8 cellular contexts compared by ENCODE assay signal in the genomic region with DNA sequence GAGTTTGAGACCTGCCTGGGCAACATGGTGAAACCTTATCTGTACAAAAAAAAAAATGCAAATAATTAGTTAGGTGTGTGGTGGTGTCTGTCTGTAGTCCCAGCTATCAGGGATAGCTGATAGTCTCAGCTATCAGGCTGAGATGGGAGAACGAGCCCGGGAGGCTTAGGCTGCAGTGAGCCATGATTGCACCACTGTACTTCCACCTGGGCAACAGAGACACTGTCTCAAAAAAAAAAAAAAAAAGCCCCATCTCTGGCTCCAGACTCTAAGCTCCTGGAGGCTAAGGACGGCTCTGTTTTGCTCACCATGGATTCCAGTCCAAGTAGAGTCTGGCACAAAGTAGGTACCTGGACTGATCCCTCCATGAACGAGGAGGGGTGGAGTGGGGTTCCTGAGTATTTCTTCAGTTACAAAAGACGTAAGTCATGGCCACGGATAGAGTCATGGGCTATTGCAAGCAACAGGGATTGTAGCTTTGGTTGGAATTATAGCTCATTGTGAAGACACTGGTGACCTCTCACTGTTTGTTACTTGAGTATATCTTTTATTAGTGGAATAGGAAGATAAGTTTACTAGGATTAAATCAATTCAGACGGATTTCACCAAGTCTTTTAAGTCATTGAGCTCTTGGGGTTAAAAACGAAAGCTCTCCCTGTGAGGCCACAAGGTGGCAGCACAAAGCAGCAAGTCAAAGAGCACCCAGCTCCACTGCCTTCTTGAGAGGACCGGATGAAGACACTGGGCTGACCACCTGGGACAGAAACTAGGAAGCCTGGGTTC. TPM values are rescaled to one million over a fixed set of nuclear protein-coding genes. Genes with fewer than 3 reads are reported as not detected.
DNase-seq lines count a peak whose midpoint lies in the region; ATAC-seq, FAIRE-seq and TF ChIP-seq lines count a peak whose summit lies in the region.

No MANE protein-coding gene starts in this region.

- no peak overlapping the region for H3K9ac ChIP-seq in colonic mucosa (ENCODE audit: low read depth in 2 of 2, low read length in 2 of 2)

- H3K4me3 ChIP-seq in colonic mucosa = no peak overlapping the region

- intact Hi-C loops in colonic mucosa (cut with DNase I) = loop anchor here (5.0 kb wide), 1 partner anchor 72 kb away; no protein-coding TSS in a partner anchor

- ATAC-seq in HG03103 (IDR thresholded peaks at IDR 0.05; ENCODE audit: low read depth, unreplicated experiment) (peak; percentile 63), GM19324 (IDR thresholded peaks at IDR 0.05; ENCODE audit: low FRiP score, unreplicated experiment) (no peak)

- peak; percentile 52 for DNase-seq in NCI-H446 treated with DMSO at 0.1 percent for 48 hours (lab: John Stamatoyannopoulos, UW)
- peak; percentile 7 to 51 for DNase-seq in activated CD4-positive, alpha-beta T cell treated with anti-CD3 and anti-CD28 coated beads for 24 hours (ENCODE audit: low read depth in 2 of 2)
- peak; percentile 75 for DNase-seq in colonic mucosa
- peak; percentile 89 for DNase-seq in left kidney (ENCODE audit: low read depth, low spot score)
- peak; percentile 67 to 75 for DNase-seq in stimulated activated CD4-positive, alpha-beta T cell treated with anti-CD3 and anti-CD28 coated beads, Interleukin-2, amount 100 ng/mL, for 24 hours

- peak; percentile 74 for TF ChIP-seq CTCF in colonic mucosa (IDR thresholded peaks at IDR 0.05)

- peak overlapping the region; percentile 63 for H3K27ac ChIP-seq in colonic mucosa

- no peaks in the 10 kb centered on the region for H3K27me3 ChIP-seq in colonic mucosa

- no peaks in the 10 kb centered on the region for H3K36me3 ChIP-seq in colonic mucosa

- H3K4me1 ChIP-seq in colonic mucosa = no peaks in the 10 kb centered on the region

- FAIRE-seq in G401.6 (lab: Jason Lieb, UNC) = peak; percentile 93

- H3K9me3 ChIP-seq in colonic mucosa = no peaks in the 10 kb centered on the region

RNA-seq across cellular contexts. Expression of gene TMEM61, which starts 35.6 kb away (rescaled TPM):
- total RNA-seq in colonic mucosa = 10 to 100 TPM; 11.0 to 13.4 TPM

RNA-seq across cellular contexts. Expression of gene BSND, which starts 53.9 kb away (rescaled TPM):
- not detected for total RNA-seq in colonic mucosa

RNA-seq across cellular contexts. Expression of gene DHCR24, which starts 57.8 kb away (rescaled TPM):
- 100 to 1,000 TPM; 254 to 310 TPM for total RNA-seq in colonic mucosa

Comparison
In these comparisons a context has a peak if more than half of its experiments do, and no peak if none do; other contexts are left out.
1. DNase-seq: peak in every context shown above with its lines; median percentile 89 in left kidney; 75 in colonic mucosa; 71 in stimulated activated CD4-positive, alpha-beta T cell treated with anti-CD3 and anti-CD28 coated beads, Interleukin-2, amount 100 ng/mL, for 24 hours; 52 in NCI-H446 treated with DMSO at 0.1 percent for 48 hours; 29 in activated CD4-positive, alpha-beta T cell treated with anti-CD3 and anti-CD28 coated beads for 24 hours.